Comparison of ENCODE assay signal across 1 cellular context in genomic region chr14:55201219-55202096, GRCh38.
TF ChIP-seq lines count a peak whose summit lies in the region.

No MANE protein-coding gene starts in this region.

TF ChIP-seq in HepG2, 621 proteins besides CTCF, POLR2A, EP300 and RAD21 (continued from another document):
- TF ChIP-seq ETV5 (CRISPR knock-in tag; IDR thresholded peaks at IDR 0.05; ENCODE audit: borderline replicate concordance) = peak; percentile 28; the same call in 1 of the 2 replicates
- peak; percentile 93 for TF ChIP-seq TEAD3 (CRISPR knock-in tag; optimal IDR thresholded peaks at IDR 0.05; ENCODE audit: borderline replicate concordance)
- TF ChIP-seq HOXA9 (CRISPR knock-in tag; IDR thresholded peaks at IDR 0.05; ENCODE audit: borderline replicate concordance) = no peak
- TF ChIP-seq SALL1 (CRISPR knock-in tag; IDR thresholded peaks at IDR 0.05) = peak; percentile 23; the same call in 1 of the 2 replicates
- TF ChIP-seq ELF1 (CRISPR knock-in tag; IDR thresholded peaks at IDR 0.05) = 0 out of 2 replicates have a peak, but pooled peaks have one; percentile 14
